Comparison of ENCODE assay signal across 8 cellular contexts in the genomic region with DNA sequence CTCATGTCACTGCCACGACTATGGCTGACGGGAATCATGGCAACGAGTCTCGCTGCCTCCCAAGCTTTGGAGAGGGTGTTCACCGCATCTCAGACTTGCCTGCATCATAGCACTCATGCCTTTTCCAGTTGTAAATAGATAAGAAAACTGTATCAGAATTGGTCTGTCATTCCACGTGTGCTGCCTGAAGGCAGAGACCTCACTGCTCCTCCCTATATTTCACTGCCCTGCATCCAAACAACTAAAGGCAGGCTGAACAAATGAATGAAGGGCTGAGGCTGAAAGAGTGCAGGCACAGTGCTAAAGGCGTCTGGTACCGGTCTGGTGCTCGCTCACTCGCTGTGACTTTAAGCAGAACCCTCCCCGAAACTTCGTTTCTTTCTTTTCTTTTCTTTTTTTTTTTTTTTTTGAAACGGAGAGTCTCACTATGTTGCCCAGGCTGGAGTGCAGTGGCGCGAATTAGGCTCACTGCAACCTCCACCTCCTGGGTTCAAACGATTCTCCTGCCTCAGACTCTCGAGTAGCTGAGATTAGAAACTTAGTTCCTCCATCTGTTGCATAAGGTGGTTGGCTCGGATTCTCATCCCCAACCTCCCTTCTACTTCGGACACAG. TPM values are rescaled to one million over a fixed set of nuclear protein-coding genes. Genes with fewer than 3 reads are reported as not detected.
DNase-seq lines count a peak whose midpoint lies in the region; ATAC-seq and TF ChIP-seq lines count a peak whose summit lies in the region.

No MANE protein-coding gene starts in this region.

- H3K9me3 ChIP-seq in DND-41 (ENCODE audit: insufficient read depth, low read length, severe bottlenecking): no peaks in the 10 kb centered on the region
- no peaks in the 10 kb centered on the region for H3K9me3 ChIP-seq in HEK293 (ENCODE audit: control insufficient read depth, insufficient read depth, low read depth, low read length)
- no peaks in the 10 kb centered on the region for H3K9me3 ChIP-seq in hepatocyte (ENCODE audit: low read depth)

- intact Hi-C loops in activated B cell treated with CpG ODN at 0.5 μM for 24 hours (cut with micrococcal nuclease): loop anchor here (1.0 to 5.0 kb wide), 7 partner anchors 26 to 354 kb away; a partner anchor contains a TSS

- H3K4me1 ChIP-seq in DND-41 (ENCODE audit: insufficient read depth, low read length) (peaks cover 25% of the 10 kb centered on the region), HEK293 (ENCODE audit: control insufficient read depth, insufficient read depth, low read length) (no peaks in the 10 kb centered on the region), hepatocyte (ENCODE audit: insufficient read depth) (peaks cover 6% of the 10 kb centered on the region)

- H3K9me2 ChIP-seq in hepatocyte (replicated peaks; ENCODE audit: insufficient read depth): no peaks in the 10 kb centered on the region

- peak overlapping the region; percentile 100 for H2AFZ ChIP-seq in DND-41 (ENCODE audit: low read depth, low read length)
- peak overlapping the region; percentile 76 for H2AFZ ChIP-seq in hepatocyte

- H3K79me2 ChIP-seq in DND-41 (ENCODE audit: insufficient read depth, low read length): peaks cover 30% of the 10 kb centered on the region
- peaks cover 20% of the 10 kb centered on the region for H3K79me2 ChIP-seq in hepatocyte

- H3K36me3 Mint-ChIP-seq in activated B cell treated with CpG ODN at 0.5 μM for 24 hours (ENCODE audit: low read depth): peaks cover 12% of the 10 kb centered on the region
- H3K36me3 Mint-ChIP-seq in stimulated activated effector memory CD8-positive, alpha-beta T cell treated with anti-CD3 and anti-CD28 coated beads, Interleukin-12 subunit alpha, Interleukin-12 subunit beta, amount 100 ng/mL, for 72 hours: peaks cover 17% of the 10 kb centered on the region

- H3K27ac Mint-ChIP-seq in activated B cell treated with CpG ODN at 0.5 μM for 24 hours: peak overlapping the region; percentile 94
- peak overlapping the region; percentile 94 for H3K27ac Mint-ChIP-seq in stimulated activated effector memory CD8-positive, alpha-beta T cell treated with anti-CD3 and anti-CD28 coated beads, Interleukin-12 subunit alpha, Interleukin-12 subunit beta, amount 100 ng/mL, for 72 hours

- peak overlapping the region; percentile 100 for H3K4me3 Mint-ChIP-seq in activated B cell treated with CpG ODN at 0.5 μM for 24 hours
- H3K4me3 Mint-ChIP-seq in stimulated activated effector memory CD8-positive, alpha-beta T cell treated with anti-CD3 and anti-CD28 coated beads, Interleukin-12 subunit alpha, Interleukin-12 subunit beta, amount 100 ng/mL, for 72 hours: peak overlapping the region; percentile 98

- peaks cover 23% of the 10 kb centered on the region for H3K4me1 Mint-ChIP-seq in activated B cell treated with CpG ODN at 0.5 μM for 24 hours
- H3K4me1 Mint-ChIP-seq in stimulated activated effector memory CD8-positive, alpha-beta T cell treated with anti-CD3 and anti-CD28 coated beads, Interleukin-12 subunit alpha, Interleukin-12 subunit beta, amount 100 ng/mL, for 72 hours: peaks cover 15% of the 10 kb centered on the region

- CTCF ChIA-PET in HEK293 (lab: Yijun Ruan, JAX) (interaction anchor here (0.9 to 1.9 kb wide), 4 partner anchors 16 to 150 kb away, joined by 3 to 8 read pairs (median 4); no protein-coding TSS in a partner anchor), activated B cell treated with CpG ODN at 0.5 μM for 24 hours (lab: Charles Lee) (interaction anchor here (1.0 to 1.8 kb wide), 3 partner anchors 25 to 255 kb away, joined by 3 to 9 read pairs (median 3); a partner anchor contains a TSS)

- H3K27me3 Mint-ChIP-seq in activated B cell treated with CpG ODN at 0.5 μM for 24 hours: no peaks in the 10 kb centered on the region

- H3K4me2 ChIP-seq in DND-41 (ENCODE audit: insufficient read depth, low read length) (peak overlapping the region; percentile 86), hepatocyte (peak overlapping the region; percentile 94)

- H3K4me3 ChIP-seq in DND-41 (ENCODE audit: low read depth in 1 of 2, low read length in 2 of 2) (peak overlapping the region; percentile 83 to 99), HEK293 (ENCODE audit: low read depth, low read length) (peak overlapping the region; percentile 86), hepatocyte (peak overlapping the region; percentile 50)

- H3K27ac ChIP-seq in DND-41 (ENCODE audit: low read length) (peak overlapping the region; percentile 77), HEK293 (ENCODE audit: extremely low read depth, low read depth, low read length) (no peak overlapping the region; the same call in 1 of the 2 replicates), hepatocyte (peak overlapping the region; percentile 29)

- H4K20me1 ChIP-seq in DND-41 (ENCODE audit: insufficient read depth, low read length): no peaks in the 10 kb centered on the region; the same call in 1 of the 2 replicates
- H4K20me1 ChIP-seq in hepatocyte (ENCODE audit: insufficient read depth, poor library complexity, severe bottlenecking): no peaks in the 10 kb centered on the region

- H3K27me3 ChIP-seq in DND-41 (ENCODE audit: insufficient read depth, low read length, poor library complexity) (no peaks in the 10 kb centered on the region), hepatocyte (no peaks in the 10 kb centered on the region)

- no peaks in the 10 kb centered on the region for H3K9me3 Mint-ChIP-seq in activated B cell treated with CpG ODN at 0.5 μM for 24 hours
- H3K9me3 Mint-ChIP-seq in stimulated activated effector memory CD8-positive, alpha-beta T cell treated with anti-CD3 and anti-CD28 coated beads, Interleukin-12 subunit alpha, Interleukin-12 subunit beta, amount 100 ng/mL, for 72 hours: no peaks in the 10 kb centered on the region

- H3K36me3 ChIP-seq in DND-41 (ENCODE audit: insufficient read depth, low read length) (peaks cover 6% of the 10 kb centered on the region; the same call in 1 of the 2 replicates), HEK293 (ENCODE audit: control insufficient read depth in 2 of 2, insufficient read depth in 1 of 2, low read length in 2 of 2) (peaks cover 0 to 5% of the 10 kb centered on the region in 2 experiments; a peak in 2 of 3 replicates), hepatocyte (replicated peaks; ENCODE audit: insufficient read depth, low read depth) (no peaks in the 10 kb centered on the region)

- peak overlapping the region; percentile 86 for H3K9ac ChIP-seq in DND-41 (ENCODE audit: low read depth, low read length)

- DNase-seq in DND-41 (no peak), activated B cell treated with CpG ODN at 0.5 μM for 24 hours (no peak), hepatocyte (ENCODE audit: low spot score) (no peak), KG1 (lab: John Stamatoyannopoulos, UW) (no peak)
- no peak for DNase-seq in stimulated activated effector memory CD8-positive, alpha-beta T cell treated with anti-CD3 and anti-CD28 coated beads, Interleukin-12 subunit alpha, Interleukin-12 subunit beta, amount 100 ng/mL, for 72 hours (ENCODE audit: low spot score in 2 of 2)
- no peak for DNase-seq in central memory CD4-positive, alpha-beta T cell

- TF ChIP-seq CTCF in DND-41 (IDR thresholded peaks at IDR 0.05; ENCODE audit: borderline replicate concordance, extremely low read depth, low read length, poor library complexity, severe bottlenecking) (no peak), HEK293 (tag by site-specific recombination; IDR thresholded peaks at IDR 0.05) (no peak), activated B cell treated with CpG ODN at 0.5 μM for 24 hours (IDR thresholded peaks at IDR 0.05) (no peak), hepatocyte (IDR thresholded peaks at IDR 0.05; ENCODE audit: poor library complexity) (no peak)

- 9% methylated on average over 18 of the region's 19 CpGs for WGBS in hepatocyte (ENCODE audit: low lambda C conversion rate, missing lambda C conversion rate)

- POLR2A ChIA-PET in HEK293 (lab: Yijun Ruan, JAX) (interaction anchor here (1.0 to 2.2 kb wide), 10 partner anchors 12 to 505 kb away, joined by 3 to 29 read pairs (median 5); a partner anchor contains a TSS), activated B cell treated with CpG ODN at 0.5 μM for 24 hours (lab: Charles Lee) (interaction anchor here (0.6 to 3.9 kb wide), 20 partner anchors 12 to 623 kb away, joined by 3 to 52 read pairs (median 6); a partner anchor contains a TSS)

- peak; percentile 2; the same call in 2 of the 3 replicates for ATAC-seq in DND-41 (ENCODE audit: insufficient read depth, low read depth)
- no peak for ATAC-seq in activated B cell treated with CpG ODN at 0.5 μM for 24 hours (ENCODE audit: low read depth)
- no peak for ATAC-seq in stimulated activated effector memory CD8-positive, alpha-beta T cell treated with anti-CD3 and anti-CD28 coated beads, Interleukin-12 subunit alpha, Interleukin-12 subunit beta, amount 100 ng/mL, for 72 hours
- no peak for ATAC-seq in HG02623 (IDR thresholded peaks at IDR 0.05; ENCODE audit: unreplicated experiment)

TF ChIP-seq in HEK293, 187 proteins besides CTCF, POLR2A, EP300 and RAD21:
- 0 out of 2 replicates have a peak, but pooled peaks have one; percentile 81 for TF ChIP-seq ZFP37 (tag by site-specific recombination; IDR thresholded peaks at IDR 0.05)
- peak; percentile 86 for TF ChIP-seq ZNF24 (tag by site-specific recombination; IDR thresholded peaks at IDR 0.05)
- TF ChIP-seq ZNF155 (tag by site-specific recombination; IDR thresholded peaks at IDR 0.05): no peak
- TF ChIP-seq ZNF121 (tag by site-specific recombination; IDR thresholded peaks at IDR 0.05): peak; percentile 99

RNA-seq across cellular contexts. Expression of a gene that starts 0.5 kb away (rescaled TPM):
- total RNA-seq in activated B cell treated with CpG ODN at 0.5 μM for 24 hours: 21.2 and 26.6 TPM in 2 replicates
- total RNA-seq in hepatocyte: 11.8 and 17.8 TPM in 2 replicates
- 17.3 and 18.4 TPM in 2 replicates for polyA plus RNA-seq in hepatocyte

RNA-seq across cellular contexts. Expression of a gene that starts 25.3 kb away (rescaled TPM):
- total RNA-seq in activated B cell treated with CpG ODN at 0.5 μM for 24 hours (40.3 and 49.9 TPM in 2 replicates), hepatocyte (27.1 and 27.6 TPM in 2 replicates)
- 39.1 and 39.3 TPM in 2 replicates for polyA plus RNA-seq in hepatocyte

RNA-seq across cellular contexts. Expression of a gene that starts 26.2 kb away (rescaled TPM):
- total RNA-seq in activated B cell treated with CpG ODN at 0.5 μM for 24 hours: 60.3 and 64.9 TPM in 2 replicates
- total RNA-seq in hepatocyte: 77.1 and 91.8 TPM in 2 replicates
- 152 and 167 TPM in 2 replicates for polyA plus RNA-seq in hepatocyte
